32 cellular contexts compared by ENCODE assay signal in the genomic region with DNA sequence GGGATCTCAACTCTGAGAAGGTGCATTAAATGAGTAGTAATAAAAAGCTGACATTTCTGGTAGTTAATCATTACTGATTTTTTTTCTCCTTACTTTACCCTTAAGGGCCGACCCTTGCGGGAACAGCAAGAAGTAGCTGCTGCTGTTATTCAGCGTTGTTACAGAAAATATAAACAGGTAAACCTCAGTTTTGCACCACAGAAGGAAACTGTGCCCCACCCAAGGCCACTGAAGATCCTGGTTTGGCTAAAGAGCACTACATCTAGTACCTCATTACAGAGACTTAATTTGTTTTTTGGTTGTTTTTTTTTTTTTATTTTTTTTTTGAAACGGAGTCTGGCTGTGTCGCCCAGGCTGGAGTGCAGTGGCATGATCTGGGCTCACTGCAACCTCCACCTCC.
"Had no signal": no experiment of that assay in that cellular context is flagged by ENCODE, and none has a peak within 500 bp of the region (broad histone marks: within the 10 kb centered on the region; RNA-seq: fewer than 3 reads in every experiment).

No MANE protein-coding gene starts in this region.

- H3K79me2 ChIP-seq: parathyroid adenoma had no signal

- H3K4me3 Mint-ChIP-seq: immature natural killer cell; mesothelial cell of epicardium; naive B cell; natural killer cell; nephron progenitor cell; neural progenitor cell; stimulated activated naive B cell treated with anti-CD40 and anti-IgM and Interleukin-4, amounts not matched to agents 10 μg/mL and 1 μg/mL and 100 μg/mL, for 72 hours had no signal

- H2AFZ ChIP-seq: neural progenitor cell, parathyroid adenoma had no signal

- H3K4me3 ChIP-seq: left lung, lower lobe of right lung, neural progenitor cell, skin epidermis, stomach, testis, thyroid gland, transverse colon, upper lobe of left lung, vagina had no signal

- H3K9me3 ChIP-seq: left lung, lower lobe of right lung, neutrophil, stomach, testis, thyroid gland, transverse colon, upper lobe of left lung, vagina had no signal

- H3K27me3 ChIP-seq: left lung, neural progenitor cell, neutrophil, stomach, testis, thyroid gland, transverse colon, upper lobe of left lung, vagina had no signal

- H3K9me3 Mint-ChIP-seq: immature natural killer cell; mesothelial cell of epicardium; naive B cell; natural killer cell; nephron progenitor cell; neural progenitor cell; stimulated activated naive B cell treated with anti-CD40 and anti-IgM and Interleukin-4, amounts not matched to agents 10 μg/mL and 1 μg/mL and 100 μg/mL, for 72 hours had no signal

- H3K4me2 ChIP-seq: neural progenitor cell had no signal

- H3K36me3 ChIP-seq: left lung, lower lobe of right lung, neural progenitor cell, neutrophil, thyroid gland, transverse colon, vagina had no signal

- H3K4me1 ChIP-seq: parathyroid adenoma, testis had no signal

- H3K27me3 Mint-ChIP-seq: naive B cell; stimulated activated naive B cell treated with anti-CD40 and anti-IgM and Interleukin-4, amounts not matched to agents 10 μg/mL and 1 μg/mL and 100 μg/mL, for 72 hours had no signal

- DNase-seq: hypothalamus; immature natural killer cell; kidney; left colon; left lung; lower lobe of right lung; mammary epithelial cell; mesendoderm; naive B cell; natural killer cell; nephron progenitor cell; occipital lobe; retina; right cardiac atrium; stimulated activated CD4-positive, alpha-beta T cell treated with anti-CD3 and anti-CD28 coated beads, Interleukin-12 subunit alpha, Interleukin-12 subunit beta, amount 100 ng/mL, for 4 hours; stimulated activated CD4-positive, alpha-beta T cell treated with anti-CD3 and anti-CD28 coated beads, Interleukin-15, amount 100 ng/mL, for 24 hours; stimulated activated CD4-positive, alpha-beta T cell treated with anti-CD3 and anti-CD28 coated beads, Interleukin-2, amount 100 ng/mL, for 24 hours; stimulated activated CD4-positive, alpha-beta T cell treated with anti-CD3 and anti-CD28 coated beads, Interleukin-4, amount 100 ng/mL, for 1 hour; stimulated activated naive B cell treated with anti-CD40 and anti-IgM and Interleukin-4, amounts not matched to agents 10 μg/mL and 1 μg/mL and 100 μg/mL, for 72 hours; stimulated activated naive CD8-positive, alpha-beta T cell treated with anti-CD3 and anti-CD28 coated beads, Interleukin-15, Interleukin-2, amounts not matched to agents 100 U/mL and 50 U/mL, for 24 hours; stomach; testis; thyroid gland; transverse colon; upper lobe of left lung had no signal

- H3K36me3 Mint-ChIP-seq: immature natural killer cell, mesothelial cell of epicardium, naive B cell, natural killer cell had no signal

- H3K9ac ChIP-seq: neural progenitor cell, parathyroid adenoma had no signal

- H3K27ac Mint-ChIP-seq: immature natural killer cell; mesothelial cell of epicardium; natural killer cell; nephron progenitor cell; neural progenitor cell; stimulated activated naive B cell treated with anti-CD40 and anti-IgM and Interleukin-4, amounts not matched to agents 10 μg/mL and 1 μg/mL and 100 μg/mL, for 72 hours had no signal

- ATAC-seq: left colon; left lung; lower lobe of right lung; natural killer cell; right cardiac atrium; sciatic nerve; stimulated activated naive B cell treated with anti-CD40 and anti-IgM and Interleukin-4, amounts not matched to agents 10 μg/mL and 1 μg/mL and 100 μg/mL, for 72 hours; stimulated activated naive CD8-positive, alpha-beta T cell treated with anti-CD3 and anti-CD28 coated beads, Interleukin-15, Interleukin-2, amounts not matched to agents 100 U/mL and 50 U/mL, for 24 hours had no signal

- H3K27ac ChIP-seq: left lung, lower lobe of right lung, neural progenitor cell, neutrophil, parathyroid adenoma, skin epidermis, stomach, testis, thyroid gland, transverse colon, upper lobe of left lung, vagina had no signal
